In genomic region chr13:45303866-45304265, GRCh38 we compare ENCODE assay signal across 22 cellular contexts. TPM values are rescaled to one million over a fixed set of nuclear protein-coding genes. Genes with fewer than 3 reads are reported as not detected.
DNase-seq lines count a peak whose midpoint lies in the region; ATAC-seq and TF ChIP-seq lines count a peak whose summit lies in the region.
"Had no signal": no experiment of that assay in that cellular context is flagged by ENCODE, and none has a peak within 500 bp of the region (broad histone marks: within the 10 kb centered on the region; RNA-seq: fewer than 3 reads in every experiment).

No MANE protein-coding gene starts in this region.

- ATAC-seq in GM23338 (no peak), omental fat pad (ENCODE audit: low FRiP score) (no peak), GM18505 (IDR thresholded peaks at IDR 0.05; ENCODE audit: unreplicated experiment) (no peak)
- ATAC-seq: A549, HCT116 had no signal

- H3K4me3 ChIP-seq in GM23338: no peak overlapping the region
- H3K4me3 ChIP-seq: A549; BLaER1 treated with 17β-estradiol and CSF1 and Interleukin-3, amounts not matched to agents 10 nM and 100 nM; GM23248 had no signal

- no peak overlapping the region for H3K4me3 Mint-ChIP-seq in GM23338
- H3K4me3 Mint-ChIP-seq: CD14-positive monocyte; CD4-positive, alpha-beta T cell; CD8-positive, alpha-beta memory T cell; H9; HFFc6 had no signal

- H3K36me3 ChIP-seq in GM23338 (ENCODE audit: insufficient read depth): no peaks in the 10 kb centered on the region
- H3K36me3 ChIP-seq: BE2C; BLaER1 treated with 17β-estradiol and CSF1 and Interleukin-3, amounts not matched to agents 10 nM and 100 nM had no signal

- no peaks in the 10 kb centered on the region for H3K36me3 Mint-ChIP-seq in GM23338 (ENCODE audit: low read depth)
- H3K36me3 Mint-ChIP-seq: CD14-positive monocyte; CD8-positive, alpha-beta memory T cell had no signal

- no peaks in the 10 kb centered on the region for H3K27me3 ChIP-seq in GM23338 (ENCODE audit: insufficient read depth)
- H3K27me3 ChIP-seq: BLaER1 treated with 17β-estradiol and CSF1 and Interleukin-3, amounts not matched to agents 10 nM and 100 nM had no signal

- no peaks in the 10 kb centered on the region for H3K79me2 ChIP-seq in GM23338 (replicated peaks; ENCODE audit: insufficient read depth)

- peaks cover 5% of the 10 kb centered on the region for H3K27me3 Mint-ChIP-seq in GM23338 (ENCODE audit: insufficient read depth, low read depth, poor library complexity)

- no peaks in the 10 kb centered on the region for H3F3A ChIP-seq in GM23338 (replicated peaks; ENCODE audit: low read depth)

- DNase-seq in GM23338 (ENCODE audit: low spot score) (no peak), SK-N-DZ (ENCODE audit: low spot score) (peak; percentile 37), mesenteric fat pad (ENCODE audit: low spot score) (peak; percentile 37), omental fat pad (ENCODE audit: low spot score) (no peak)
- DNase-seq in activated CD8-positive, alpha-beta memory T cell treated with anti-CD3 and anti-CD28 coated beads, Interleukin-2, amount 50 U/mL, for 4 hours: no peak
- DNase-seq: 8988T; ACHN; AML-193; BE2C; CD8-positive, alpha-beta memory T cell; DMS53; DMS79 treated with DMSO at 0.1 percent for 48 hours; GF-D8; GM23248; H9; HFFc6 had no signal

- peaks cover 18% of the 10 kb centered on the region for H3K4me1 ChIP-seq in GM23338 (ENCODE audit: insufficient read depth)
- H3K4me1 ChIP-seq: A549, BE2C had no signal

- no peak overlapping the region for H3K4me2 ChIP-seq in GM23338
- H3K4me2 ChIP-seq: A549 had no signal

- H3K9me2 ChIP-seq in GM23338 (ENCODE audit: insufficient read depth): no peaks in the 10 kb centered on the region

- no peaks in the 10 kb centered on the region for H3K9me3 Mint-ChIP-seq in GM23338
- H3K9me3 Mint-ChIP-seq: CD4-positive, alpha-beta T cell; H9; HFFc6 had no signal

- peaks cover 16% of the 10 kb centered on the region for H3K4me1 Mint-ChIP-seq in GM23338

- H3K27ac Mint-ChIP-seq in GM23338: no peak overlapping the region
- H3K27ac Mint-ChIP-seq: CD14-positive monocyte; CD4-positive, alpha-beta T cell; CD8-positive, alpha-beta memory T cell; HFFc6 had no signal

- H4K20me1 ChIP-seq in GM23338 (replicated peaks; ENCODE audit: insufficient read depth): no peaks in the 10 kb centered on the region
- H4K20me1 ChIP-seq: BLaER1 treated with 17β-estradiol and CSF1 and Interleukin-3, amounts not matched to agents 10 nM and 100 nM had no signal

- no peak for TF ChIP-seq CTCF in GM23338 (conservative IDR thresholded peaks at IDR 0.05; ENCODE audit: low read depth in 2 of 2)
- TF ChIP-seq CTCF in omental fat pad (IDR thresholded peaks at IDR 0.05): no peak

- no peak for TF ChIP-seq POLR2A in GM18505 (IDR thresholded peaks at IDR 0.05; ENCODE audit: borderline replicate concordance, extremely low read depth, insufficient read depth, insufficient read length)

- 0 out of 2 replicates have a peak overlapping the region, but pooled peaks have one; percentile 28 for H2AFZ ChIP-seq in GM23338
- H2AFZ ChIP-seq: GM23248 had no signal

- no peak overlapping the region for H3K27ac ChIP-seq in GM23338 (ENCODE audit: low read depth)
- H3K27ac ChIP-seq: A549; BLaER1 treated with 17β-estradiol and CSF1 and Interleukin-3, amounts not matched to agents 10 nM and 100 nM; GM23248 had no signal

TF ChIP-seq in GM23338, 12 proteins besides CTCF, POLR2A, EP300 and RAD21:
- TF ChIP-seq ZNF331 (CRISPR knock-in tag; IDR thresholded peaks at IDR 0.05; ENCODE audit: low read depth): no peak
- TF ChIP-seq, protein P1, sequence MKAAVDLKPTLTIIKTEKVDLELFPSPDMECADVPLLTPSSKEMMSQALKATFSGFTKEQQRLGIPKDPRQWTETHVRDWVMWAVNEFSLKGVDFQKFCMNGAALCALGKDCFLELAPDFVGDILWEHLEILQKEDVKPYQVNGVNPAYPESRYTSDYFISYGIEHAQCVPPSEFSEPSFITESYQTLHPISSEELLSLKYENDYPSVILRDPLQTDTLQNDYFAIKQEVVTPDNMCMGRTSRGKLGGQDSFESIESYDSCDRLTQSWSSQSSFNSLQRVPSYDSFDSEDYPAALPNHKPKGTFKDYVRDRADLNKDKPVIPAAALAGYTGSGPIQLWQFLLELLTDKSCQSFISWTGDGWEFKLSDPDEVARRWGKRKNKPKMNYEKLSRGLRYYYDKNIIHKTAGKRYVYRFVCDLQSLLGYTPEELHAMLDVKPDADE (IDR thresholded peaks at IDR 0.05): no peak
- TF ChIP-seq JUNB (IDR thresholded peaks at IDR 0.05; ENCODE audit: unreplicated experiment): no peak
- TF ChIP-seq STAT1 (IDR thresholded peaks at IDR 0.05; ENCODE audit: unreplicated experiment): no peak
- TF ChIP-seq ZNF114 (CRISPR knock-in tag; IDR thresholded peaks at IDR 0.05): no peak
- TF ChIP-seq REST (IDR thresholded peaks at IDR 0.05; ENCODE audit: unreplicated experiment): no peak
- no peak for TF ChIP-seq CREB1 (CRISPR knock-in tag; IDR thresholded peaks at IDR 0.05; ENCODE audit: low read depth)
- no peak for TF ChIP-seq EZH2 (IDR thresholded peaks at IDR 0.05; ENCODE audit: low read depth, unreplicated experiment)
- TF ChIP-seq EZH2phosphoT487 (IDR thresholded peaks at IDR 0.05; ENCODE audit: unreplicated experiment): no peak
- TF ChIP-seq POLR2AphosphoS5 (IDR thresholded peaks at IDR 0.05; ENCODE audit: low read depth): no peak
- no peak for TF ChIP-seq NANOG (IDR thresholded peaks at IDR 0.05; ENCODE audit: borderline replicate concordance)
TF ChIP-seq in GM23338: peak in this region for 0.

RNA-seq across cellular contexts. Expression of gene TPT1, which starts 37.1 kb away (rescaled TPM):
- 1,385 and 1,395 TPM in 2 replicates for total RNA-seq in GM23338 (2014; rRNA removed; shearing (Covaris generic))
- 2,519 and 3,116 TPM in 2 replicates for polyA plus RNA-seq in GM23338 (2016; fragmentation: Nextera tagmentation; extraction: Ambion mirVana)
- polyA plus RNA-seq in SK-N-DZ (2014; cell fraction: cytosol; rRNA removed): 2,440 and 2,961 TPM in 2 replicates
- polyA plus RNA-seq in SK-N-DZ (2014; cell fraction: nucleus; rRNA removed): 1,300 and 1,726 TPM in 2 replicates
- 3,722 TPM for total RNA-seq in mesenteric fat pad
- 1,000 to 10,000 TPM; 3,407 to 5,053 (median 4,011) TPM for total RNA-seq in omental fat pad

Comparison
In these comparisons a context has a peak if more than half of its experiments do, and no peak if none do; other contexts are left out.
1. DNase-seq: peak in SK-N-DZ (single experiment) and mesenteric fat pad (single experiment); none in GM23338 (single experiment), activated CD8-positive, alpha-beta memory T cell treated with anti-CD3 and anti-CD28 coated beads, Interleukin-2, amount 50 U/mL, for 4 hours (single experiment) and omental fat pad (single experiment).